ENCODE assay signal across 9 cellular contexts in the genomic region with DNA sequence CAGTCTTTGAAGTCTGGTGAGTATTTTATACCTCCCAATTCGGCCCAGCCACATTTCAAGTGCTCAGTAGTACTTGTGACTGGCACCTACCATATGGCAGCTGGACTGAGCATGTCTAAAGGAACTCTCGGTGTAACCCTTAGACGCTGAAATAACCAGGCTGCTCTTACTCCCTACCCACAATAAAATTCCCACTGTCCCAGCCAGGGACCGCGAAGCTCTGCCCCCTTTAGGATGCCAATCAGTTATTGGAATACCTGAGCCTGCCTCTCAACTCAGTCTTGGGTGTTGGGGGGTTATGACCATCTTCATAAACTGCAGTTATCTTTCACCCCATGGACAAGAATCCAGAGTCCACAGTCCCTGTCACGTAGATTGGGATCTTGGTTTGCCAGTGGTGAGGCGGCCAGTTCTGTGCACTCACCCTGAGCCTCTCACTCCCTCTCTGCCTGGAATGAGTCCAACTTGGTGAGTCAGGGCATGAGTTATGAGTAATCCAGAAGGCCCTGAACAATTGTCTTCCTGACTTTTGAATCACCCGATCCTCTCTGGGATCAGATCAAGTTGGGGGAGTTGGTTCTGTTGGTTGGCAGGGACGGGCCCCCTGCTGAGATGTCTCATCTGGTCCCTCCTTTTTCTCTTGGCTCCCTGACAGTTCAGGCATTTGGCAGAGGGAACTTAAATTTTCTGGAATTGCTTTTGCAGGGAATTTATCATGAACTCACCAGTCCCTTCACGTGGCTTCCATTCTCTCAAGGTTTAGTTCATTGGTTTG.
DNase-seq lines count a peak whose midpoint lies in the region; TF ChIP-seq lines count a peak whose summit lies in the region.
"Had no signal": no experiment of that assay in that cellular context is flagged by ENCODE, and none has a peak within 500 bp of the region (broad histone marks: within the 10 kb centered on the region; RNA-seq: fewer than 3 reads in every experiment).

No MANE protein-coding gene starts in this region.

- CTCF ChIA-PET in Caco-2 (lab: Charles Lee): no interaction called here

- H3K4me3 ChIP-seq in esophagus muscularis mucosa (no peak overlapping the region), Caco-2 (ENCODE audit: low read depth, low read length) (no peak overlapping the region)

- no peak overlapping the region for H3K27ac Mint-ChIP-seq in Caco-2 (ENCODE audit: unreplicated experiment)
- H3K27ac Mint-ChIP-seq: activated B cell treated with CpG ODN at 0.5 μM for 24 hours had no signal

- H3K4me3 Mint-ChIP-seq in Caco-2 (ENCODE audit: unreplicated experiment): no peak overlapping the region
- H3K4me3 Mint-ChIP-seq: activated B cell treated with CpG ODN at 0.5 μM for 24 hours had no signal

- H3K36me3 ChIP-seq in esophagus muscularis mucosa (no peaks in the 10 kb centered on the region), Caco-2 (ENCODE audit: control insufficient read depth, insufficient read depth, low read length) (no peaks in the 10 kb centered on the region)

- H3K27me3 ChIP-seq in esophagus muscularis mucosa: no peaks in the 10 kb centered on the region
- no peaks in the 10 kb centered on the region for H3K27me3 ChIP-seq in Caco-2 (replicated peaks; ENCODE audit: control insufficient read depth, insufficient read depth, low read length)

- no peaks in the 10 kb centered on the region for H3K9me3 ChIP-seq in esophagus muscularis mucosa
- no peaks in the 10 kb centered on the region for H3K9me3 ChIP-seq in Caco-2

- TF ChIP-seq EP300 in esophagus muscularis mucosa (IDR thresholded peaks at IDR 0.05): no peak

- H3K4me1 ChIP-seq in esophagus muscularis mucosa: peaks cover 13 to 20% (median 19%) of the 10 kb centered on the region in 4 donors
- H3K4me1 ChIP-seq in Caco-2: no peaks in the 10 kb centered on the region

- H3K27me3 Mint-ChIP-seq in Caco-2 (ENCODE audit: insufficient read depth, unreplicated experiment): no peaks in the 10 kb centered on the region
- H3K27me3 Mint-ChIP-seq: activated B cell treated with CpG ODN at 0.5 μM for 24 hours had no signal

- no peak for TF ChIP-seq CTCF in esophagus muscularis mucosa (IDR thresholded peaks at IDR 0.05)
- no peak for TF ChIP-seq CTCF in GM13976 (IDR thresholded peaks at IDR 0.05; ENCODE audit: borderline replicate concordance, control extremely low read depth, extremely low read depth, insufficient read depth, missing control alignments)
- TF ChIP-seq CTCF in Caco-2 (IDR thresholded peaks at IDR 0.05; ENCODE audit: insufficient read depth in 1 of 2, low read depth in 1 of 2, low read length in 1 of 2, severe bottlenecking in 1 of 2, unreplicated experiment in 1 of 2): no peak

- DNase-seq in activated CD4-positive, alpha-beta T cell treated with anti-CD3 and anti-CD28 coated beads for 48 hours: peak; percentile 41
- DNase-seq in activated CD4-positive, alpha-beta T cell treated with anti-CD3 and anti-CD28 coated beads for 1 hour: no peak
- peak; percentile 83 for DNase-seq in OCI-M1 (lab: John Stamatoyannopoulos, UW)
- DNase-seq in esophagus muscularis mucosa (ENCODE audit: extremely low spot score): peak; percentile 93
- DNase-seq in occipital lobe (lab: John Stamatoyannopoulos, UW): peak; percentile 73
- no peak for DNase-seq in KG1 (lab: John Stamatoyannopoulos, UW)
- DNase-seq in GM13976 (ENCODE audit: low spot score): no peak
- no peak for DNase-seq in Caco-2
- DNase-seq: activated B cell treated with CpG ODN at 0.5 μM for 24 hours had no signal

- intact Hi-C loops in esophagus muscularis mucosa (cut with DNase I): no loop called here
- intact Hi-C loops in Caco-2 (cut with micrococcal nuclease; ENCODE audit: unreplicated experiment): no loop called here

- WGBS in esophagus muscularis mucosa: 62% methylated on average over 8 of the region's 10 CpGs

- H3K36me3 Mint-ChIP-seq in Caco-2 (ENCODE audit: insufficient read depth, unreplicated experiment): no peaks in the 10 kb centered on the region

- no peaks in the 10 kb centered on the region for H3K4me1 Mint-ChIP-seq in Caco-2 (ENCODE audit: low read depth, unreplicated experiment)
- H3K4me1 Mint-ChIP-seq: activated B cell treated with CpG ODN at 0.5 μM for 24 hours had no signal

- H3K9me3 Mint-ChIP-seq in Caco-2 (ENCODE audit: unreplicated experiment): peaks cover 8% of the 10 kb centered on the region

- H3K27ac ChIP-seq in esophagus muscularis mucosa (replicated peaks in 1 of 4): peak overlapping the region; percentile 31 to 68 (median 48)

- in situ Hi-C loops in GM13976 (cut with MboI; ENCODE audit: low sequenced_read_pairs, unreplicated experiment): no loop called here

- no TSS peak for BruUV-seq in Caco-2 (replicated peaks; lab: Mats Ljungman, UMichigan)

- POLR2A ChIA-PET in Caco-2 (lab: Charles Lee): no interaction called here

- TF ChIP-seq POLR2A in esophagus muscularis mucosa (IDR thresholded peaks at IDR 0.05; ENCODE audit: low read depth): no peak

Comparison
In these comparisons a context has a peak if more than half of its experiments do, and no peak if none do; other contexts are left out.
1. DNase-seq: peak in activated CD4-positive, alpha-beta T cell treated with anti-CD3 and anti-CD28 coated beads for 48 hours (single experiment), OCI-M1 (single experiment), esophagus muscularis mucosa (single experiment) and occipital lobe (single experiment); none in activated CD4-positive, alpha-beta T cell treated with anti-CD3 and anti-CD28 coated beads for 1 hour (single experiment), KG1 (single experiment), GM13976 (single experiment) and Caco-2 (0 of 2).